ENCODE assay signal across 1 cellular context in the genomic region with DNA sequence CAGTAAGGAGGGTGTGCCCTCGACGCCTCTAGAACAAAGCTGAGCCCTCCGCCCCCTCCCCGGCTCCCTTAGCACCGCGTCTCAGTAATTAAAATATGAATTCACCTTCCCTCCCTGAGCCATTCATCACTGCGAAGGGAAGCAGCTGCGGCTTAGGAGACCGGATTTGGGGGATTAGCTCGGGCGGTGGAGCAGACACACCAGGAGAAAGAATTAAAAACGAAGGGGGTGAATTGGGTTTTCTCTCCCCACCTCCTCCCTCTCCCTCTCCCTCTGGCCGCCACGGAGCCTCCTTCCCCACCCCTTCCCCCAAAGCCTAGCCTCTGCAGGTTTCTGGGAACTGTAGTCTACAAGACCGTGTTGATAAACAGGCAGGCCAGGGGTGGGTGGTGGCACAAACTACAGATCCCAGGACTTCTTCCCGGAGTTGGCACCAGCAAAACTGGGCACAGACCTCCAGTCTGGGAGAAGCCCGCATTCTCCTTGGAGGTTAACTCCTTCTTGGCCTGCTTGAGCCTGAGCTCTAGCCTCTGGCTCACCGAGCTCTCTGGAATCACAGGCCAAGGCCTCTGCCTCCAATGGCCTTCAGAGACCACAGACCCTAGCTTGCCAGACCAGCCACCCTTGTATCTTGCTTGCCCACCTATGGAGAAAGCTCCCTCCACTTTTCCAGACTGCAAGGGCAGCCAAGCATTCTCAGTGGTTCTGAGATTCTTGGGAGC.
TF ChIP-seq lines count a peak whose summit lies in the region.

No MANE protein-coding gene starts in this region.

TF ChIP-seq in GM23338, 12 proteins besides CTCF, POLR2A, EP300 and RAD21:
- TF ChIP-seq, protein P1, sequence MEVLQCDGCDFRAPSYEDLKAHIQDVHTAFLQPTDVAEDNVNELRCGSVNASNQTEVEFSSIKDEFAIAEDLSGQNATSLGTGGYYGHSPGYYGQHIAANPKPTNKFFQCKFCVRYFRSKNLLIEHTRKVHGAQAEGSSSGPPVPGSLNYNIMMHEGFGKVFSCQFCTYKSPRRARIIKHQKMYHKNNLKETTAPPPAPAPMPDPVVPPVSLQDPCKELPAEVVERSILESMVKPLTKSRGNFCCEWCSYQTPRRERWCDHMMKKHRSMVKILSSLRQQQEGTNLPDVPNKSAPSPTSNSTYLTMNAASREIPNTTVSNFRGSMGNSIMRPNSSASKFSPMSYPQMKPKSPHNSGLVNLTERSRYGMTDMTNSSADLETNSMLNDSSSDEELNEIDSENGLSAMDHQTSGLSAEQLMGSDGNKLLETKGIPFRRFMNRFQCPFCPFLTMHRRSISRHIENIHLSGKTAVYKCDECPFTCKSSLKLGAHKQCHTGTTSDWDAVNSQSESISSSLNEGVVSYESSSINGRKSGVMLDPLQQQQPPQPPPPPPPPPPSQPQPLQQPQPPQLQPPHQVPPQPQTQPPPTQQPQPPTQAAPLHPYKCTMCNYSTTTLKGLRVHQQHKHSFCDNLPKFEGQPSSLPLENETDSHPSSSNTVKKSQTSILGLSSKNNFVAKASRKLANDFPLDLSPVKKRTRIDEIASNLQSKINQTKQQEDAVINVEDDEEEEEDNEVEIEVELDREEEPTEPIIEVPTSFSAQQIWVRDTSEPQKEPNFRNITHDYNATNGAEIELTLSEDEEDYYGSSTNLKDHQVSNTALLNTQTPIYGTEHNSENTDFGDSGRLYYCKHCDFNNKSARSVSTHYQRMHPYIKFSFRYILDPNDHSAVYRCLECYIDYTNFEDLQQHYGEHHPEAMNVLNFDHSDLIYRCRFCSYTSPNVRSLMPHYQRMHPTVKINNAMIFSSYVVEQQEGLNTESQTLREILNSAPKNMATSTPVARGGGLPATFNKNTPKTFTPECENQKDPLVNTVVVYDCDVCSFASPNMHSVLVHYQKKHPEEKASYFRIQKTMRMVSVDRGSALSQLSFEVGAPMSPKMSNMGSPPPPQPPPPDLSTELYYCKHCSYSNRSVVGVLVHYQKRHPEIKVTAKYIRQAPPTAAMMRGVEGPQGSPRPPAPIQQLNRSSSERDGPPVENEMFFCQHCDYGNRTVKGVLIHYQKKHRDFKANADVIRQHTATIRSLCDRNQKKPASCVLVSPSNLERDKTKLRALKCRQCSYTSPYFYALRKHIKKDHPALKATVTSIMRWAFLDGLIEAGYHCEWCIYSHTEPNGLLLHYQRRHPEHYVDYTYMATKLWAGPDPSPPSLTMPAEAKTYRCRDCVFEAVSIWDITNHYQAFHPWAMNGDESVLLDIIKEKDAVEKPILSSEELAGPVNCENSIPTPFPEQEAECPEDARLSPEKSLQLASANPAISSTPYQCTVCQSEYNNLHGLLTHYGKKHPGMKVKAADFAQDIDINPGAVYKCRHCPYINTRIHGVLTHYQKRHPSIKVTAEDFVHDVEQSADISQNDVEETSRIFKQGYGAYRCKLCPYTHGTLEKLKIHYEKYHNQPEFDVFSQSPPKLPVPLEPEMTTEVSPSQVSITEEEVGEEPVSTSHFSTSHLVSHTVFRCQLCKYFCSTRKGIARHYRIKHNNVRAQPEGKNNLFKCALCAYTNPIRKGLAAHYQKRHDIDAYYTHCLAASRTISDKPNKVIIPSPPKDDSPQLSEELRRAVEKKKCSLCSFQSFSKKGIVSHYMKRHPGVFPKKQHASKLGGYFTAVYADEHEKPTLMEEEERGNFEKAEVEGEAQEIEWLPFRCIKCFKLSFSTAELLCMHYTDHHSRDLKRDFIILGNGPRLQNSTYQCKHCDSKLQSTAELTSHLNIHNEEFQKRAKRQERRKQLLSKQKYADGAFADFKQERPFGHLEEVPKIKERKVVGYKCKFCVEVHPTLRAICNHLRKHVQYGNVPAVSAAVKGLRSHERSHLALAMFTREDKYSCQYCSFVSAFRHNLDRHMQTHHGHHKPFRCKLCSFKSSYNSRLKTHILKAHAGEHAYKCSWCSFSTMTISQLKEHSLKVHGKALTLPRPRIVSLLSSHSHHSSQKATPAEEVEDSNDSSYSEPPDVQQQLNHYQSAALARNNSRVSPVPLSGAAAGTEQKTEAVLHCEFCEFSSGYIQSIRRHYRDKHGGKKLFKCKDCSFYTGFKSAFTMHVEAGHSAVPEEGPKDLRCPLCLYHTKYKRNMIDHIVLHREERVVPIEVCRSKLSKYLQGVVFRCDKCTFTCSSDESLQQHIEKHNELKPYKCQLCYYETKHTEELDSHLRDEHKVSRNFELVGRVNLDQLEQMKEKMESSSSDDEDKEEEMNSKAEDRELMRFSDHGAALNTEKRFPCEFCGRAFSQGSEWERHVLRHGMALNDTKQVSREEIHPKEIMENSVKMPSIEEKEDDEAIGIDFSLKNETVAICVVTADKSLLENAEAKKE (CRISPR knock-in tag; IDR thresholded peaks at IDR 0.05): no peak
- TF ChIP-seq, protein P2, sequence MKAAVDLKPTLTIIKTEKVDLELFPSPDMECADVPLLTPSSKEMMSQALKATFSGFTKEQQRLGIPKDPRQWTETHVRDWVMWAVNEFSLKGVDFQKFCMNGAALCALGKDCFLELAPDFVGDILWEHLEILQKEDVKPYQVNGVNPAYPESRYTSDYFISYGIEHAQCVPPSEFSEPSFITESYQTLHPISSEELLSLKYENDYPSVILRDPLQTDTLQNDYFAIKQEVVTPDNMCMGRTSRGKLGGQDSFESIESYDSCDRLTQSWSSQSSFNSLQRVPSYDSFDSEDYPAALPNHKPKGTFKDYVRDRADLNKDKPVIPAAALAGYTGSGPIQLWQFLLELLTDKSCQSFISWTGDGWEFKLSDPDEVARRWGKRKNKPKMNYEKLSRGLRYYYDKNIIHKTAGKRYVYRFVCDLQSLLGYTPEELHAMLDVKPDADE (IDR thresholded peaks at IDR 0.05): peak; percentile 49; the same call in 1 of the 2 replicates
- TF ChIP-seq EZH2 (IDR thresholded peaks at IDR 0.05; ENCODE audit: low read depth, unreplicated experiment): no peak
- TF ChIP-seq NANOG (IDR thresholded peaks at IDR 0.05; ENCODE audit: borderline replicate concordance): peak; percentile 61; the same call in 1 of the 2 replicates
- TF ChIP-seq POLR2AphosphoS5 (IDR thresholded peaks at IDR 0.05; ENCODE audit: low read depth): peak; percentile 47
- no peak for TF ChIP-seq ZNF331 (CRISPR knock-in tag; IDR thresholded peaks at IDR 0.05; ENCODE audit: low read depth)
